ENCODE assay signal across 6 cellular contexts in the genomic region with DNA sequence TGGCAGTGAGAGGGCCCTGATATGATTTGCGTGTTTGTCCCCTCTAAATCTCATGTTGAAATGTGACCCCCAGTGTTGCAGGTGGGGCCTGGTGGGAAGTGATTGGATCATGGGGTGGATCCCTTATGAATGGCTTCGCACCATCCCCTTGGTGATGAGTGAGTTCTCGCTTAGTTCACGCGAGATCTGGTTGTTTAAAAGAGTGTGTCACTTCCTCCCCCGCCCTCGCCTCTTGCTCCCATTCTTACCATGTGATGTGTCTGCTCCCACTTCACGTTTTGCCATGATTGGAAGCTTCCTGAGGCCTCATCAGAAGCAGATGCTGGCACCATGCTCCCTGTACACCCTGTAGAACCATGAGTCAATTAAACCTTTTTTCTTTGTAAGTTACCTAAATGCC.
"Had no signal": no experiment of that assay in that cellular context is flagged by ENCODE, and none has a peak within 500 bp of the region (broad histone marks: within the 10 kb centered on the region; RNA-seq: fewer than 3 reads in every experiment).

No MANE protein-coding gene starts in this region.

- H3K27ac ChIP-seq: GM23248 had no signal

- H3K9ac ChIP-seq: GM23248 had no signal

- H3K27ac Mint-ChIP-seq: HFFc6 had no signal

- H3K4me3 ChIP-seq: GM23248 had no signal

- DNase-seq: GM23248, H9, HFFc6, IMR-90, KBM-7 had no signal

- ATAC-seq: HCT116 had no signal

- H3K4me3 Mint-ChIP-seq: H9, HFFc6 had no signal

- H2AFZ ChIP-seq: GM23248 had no signal

- H3K9me3 Mint-ChIP-seq: H9 had no signal
